Comparison of ENCODE assay signal across 8 cellular contexts in genomic region chr1:1200876-1201810, GRCh38. TPM values are rescaled to one million over a fixed set of nuclear protein-coding genes. Genes with fewer than 3 reads are reported as not detected.
DNase-seq lines count a peak whose midpoint lies in the region; ATAC-seq and TF ChIP-seq lines count a peak whose summit lies in the region.

No MANE protein-coding gene starts in this region.

- H3K4me1 ChIP-seq in urinary bladder (ENCODE audit: insufficient read depth): no peaks in the 10 kb centered on the region

- TF ChIP-seq CTCF in fibroblast of the aortic adventitia (IDR thresholded peaks at IDR 0.05; ENCODE audit: insufficient read depth, low read length): no peak

- peak; percentile 55 for DNase-seq in NCI-H510A (lab: John Stamatoyannopoulos, UW)
- peak; percentile 95 for DNase-seq in activated T-cell treated with anti-CD3 and anti-CD28 coated beads, Interleukin-2, amount 50 U/mL, for 1 hour
- peak; percentile 37 for DNase-seq in fibroblast of the aortic adventitia (ENCODE audit: low read depth)
- DNase-seq in posterior vena cava (ENCODE audit: low spot score): peak; percentile 87

- ATAC-seq in GM19452 (IDR thresholded peaks at IDR 0.05; ENCODE audit: unreplicated experiment): peak; percentile 49
- ATAC-seq in HG03175 (IDR thresholded peaks at IDR 0.05; ENCODE audit: unreplicated experiment): no peak
- no peak for ATAC-seq in GM21717 (IDR thresholded peaks at IDR 0.05; ENCODE audit: unreplicated experiment)

- intact Hi-C loops in posterior vena cava (cut with DNase I): no loop called here

- H3K4me3 ChIP-seq in fibroblast of the aortic adventitia (ENCODE audit: low read depth, low read length): peak overlapping the region; percentile 48
- H3K4me3 ChIP-seq in urinary bladder (ENCODE audit: low read depth, low read length): peak overlapping the region; percentile 42

- WGBS in urinary bladder: 1% methylated on average over 108 of the region's 109 CpGs

- no peaks in the 10 kb centered on the region for H3K36me3 ChIP-seq in urinary bladder (ENCODE audit: insufficient read depth)

- H3K27ac ChIP-seq in urinary bladder (ENCODE audit: low read depth): no peak overlapping the region

RNA-seq across cellular contexts. Expression of gene TNFRSF18, which starts 5.2 kb away (rescaled TPM):
- total RNA-seq in fibroblast of the aortic adventitia (ENCODE audit: low replicate concordance): not detected in 2 replicates
- under 1 TPM; 0.33 to 0.93 TPM for total RNA-seq in posterior vena cava
- not detected for total RNA-seq in urinary bladder
- 0.77 TPM for polyA plus RNA-seq in urinary bladder

RNA-seq across cellular contexts. Expression of gene TNFRSF4, which starts 12.8 kb away (rescaled TPM):
- 0.65 TPM in 1 of 2 replicates, not detected in the other for total RNA-seq in fibroblast of the aortic adventitia (ENCODE audit: low replicate concordance)
- 1 to 10 TPM; 2.0 to 2.8 TPM for total RNA-seq in posterior vena cava
- total RNA-seq in urinary bladder: 0.48 TPM
- 2.2 TPM for polyA plus RNA-seq in urinary bladder

RNA-seq across cellular contexts. Expression of gene TTLL10, which starts 27.5 kb away (rescaled TPM):
- total RNA-seq in fibroblast of the aortic adventitia (ENCODE audit: low replicate concordance) (not detected in 2 replicates), posterior vena cava (under 1 TPM in 1 of 2 donors, not detected in 1; 0.19 TPM), urinary bladder (not detected)
- 0.08 TPM for polyA plus RNA-seq in urinary bladder

RNA-seq across cellular contexts. Expression of gene SDF4, which starts 30.7 kb away (rescaled TPM):
- total RNA-seq in fibroblast of the aortic adventitia (ENCODE audit: low replicate concordance) (91.6 and 126 TPM in 2 replicates), posterior vena cava (100 to 1,000 TPM; 121 to 151 TPM), urinary bladder (36.7 TPM)
- polyA plus RNA-seq in urinary bladder: 176 TPM

RNA-seq across cellular contexts. Expression of gene B3GALT6, which starts 30.9 kb away (rescaled TPM):
- total RNA-seq in fibroblast of the aortic adventitia (ENCODE audit: low replicate concordance): 24.7 and 37.1 TPM in 2 replicates
- 10 to 100 TPM in 1 of 2 donors, 1 to 10 TPM in 1; 9.9 to 10.3 TPM for total RNA-seq in posterior vena cava
- total RNA-seq in urinary bladder: 8.8 TPM
- 15.2 TPM for polyA plus RNA-seq in urinary bladder

Comparison
In these comparisons a context has a peak if more than half of its experiments do, and no peak if none do; other contexts are left out.
1. DNase-seq: peak in every context shown above with its lines; median percentile 95 in activated T-cell treated with anti-CD3 and anti-CD28 coated beads, Interleukin-2, amount 50 U/mL, for 1 hour; 87 in posterior vena cava; 55 in NCI-H510A; 37 in fibroblast of the aortic adventitia.